Comparison of ENCODE assay signal across 11 cellular contexts in the genomic region with DNA sequence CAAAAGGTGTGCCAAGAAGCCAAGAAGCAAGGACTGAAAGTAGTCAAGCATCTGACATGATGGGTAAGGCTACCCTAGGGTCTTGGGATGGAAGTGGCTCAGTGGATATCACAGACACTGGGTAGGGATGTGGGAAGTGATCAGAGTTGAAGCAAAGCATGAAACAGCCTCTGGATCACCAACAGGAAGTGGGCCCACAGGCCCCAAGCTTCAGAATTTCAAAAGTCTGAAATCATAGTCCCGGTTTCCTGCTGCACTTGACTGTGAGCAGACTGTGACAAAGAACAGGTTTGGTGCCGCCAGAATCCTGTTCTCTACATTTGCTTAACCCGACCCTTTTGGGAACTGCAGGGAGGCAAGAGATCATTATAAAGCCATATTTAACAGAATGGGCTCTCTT. TPM values are rescaled to one million over a fixed set of nuclear protein-coding genes. Genes with fewer than 3 reads are reported as not detected.
DNase-seq lines count a peak whose midpoint lies in the region; ATAC-seq and TF ChIP-seq lines count a peak whose summit lies in the region.
"Had no signal": no experiment of that assay in that cellular context is flagged by ENCODE, and none has a peak within 500 bp of the region (broad histone marks: within the 10 kb centered on the region; RNA-seq: fewer than 3 reads in every experiment).

No MANE protein-coding gene starts in this region.

- H3K9me3 Mint-ChIP-seq in CD4-positive, alpha-beta T cell = peaks cover 3% of the 10 kb centered on the region

- H3K4me3 Mint-ChIP-seq in CD4-positive, alpha-beta T cell = peak overlapping the region; percentile 14

- H3K27me3 Mint-ChIP-seq in CD4-positive, alpha-beta T cell = no peaks in the 10 kb centered on the region

- peaks cover 97% of the 10 kb centered on the region for H3K36me3 Mint-ChIP-seq in CD4-positive, alpha-beta T cell (ENCODE audit: low read depth)

- peak in 4 of 10 experiments; percentile 4 to 12 (median 10) for DNase-seq in CD4-positive, alpha-beta T cell
- peak; percentile 33 to 36 for DNase-seq in activated CD4-positive, alpha-beta T cell treated with anti-CD3 and anti-CD28 coated beads, Interleukin-2, amount 50 U/mL, for 48 hours
- DNase-seq in kidney tubule cell (ENCODE audit: low spot score) (peak; percentile 43), cardiac septum (ENCODE audit: low spot score) (no peak), NCI-H2081 (lab: John Stamatoyannopoulos, UW) (no peak), mesenteric fat pad (ENCODE audit: low spot score) (no peak)
- DNase-seq: mesendoderm, NCI-H526, right cardiac atrium had no signal

- TF ChIP-seq CTCF in CD4-positive, alpha-beta T cell (IDR thresholded peaks at IDR 0.05) = no peak

- ATAC-seq in CD4-positive, alpha-beta T cell (ENCODE audit: poor library complexity) = peak; percentile 70
- peak; percentile 50 for ATAC-seq in GM18907 (IDR thresholded peaks at IDR 0.05; ENCODE audit: unreplicated experiment)
- no peak for ATAC-seq in HG03159 (IDR thresholded peaks at IDR 0.05; ENCODE audit: unreplicated experiment)

- H3K27ac ChIP-seq in CD4-positive, alpha-beta T cell (ENCODE audit: low read depth, low read length) = peak overlapping the region; percentile 27

- POLR2A ChIA-PET in CD4-positive, alpha-beta T cell (lab: Charles Lee) = interaction anchor here (0.7 to 1.2 kb wide), 4 partner anchors 22 to 579 kb away, joined by 3 read pairs; no protein-coding TSS in a partner anchor

- peaks cover 47% of the 10 kb centered on the region for H3K4me1 Mint-ChIP-seq in CD4-positive, alpha-beta T cell (ENCODE audit: low read depth)

- H3K9me3 ChIP-seq in CD4-positive, alpha-beta T cell (ENCODE audit: control insufficient read depth, low read length) = no peaks in the 10 kb centered on the region

- CTCF ChIA-PET in CD4-positive, alpha-beta T cell (lab: Charles Lee) = interaction anchor here (1.3 kb wide), 1 partner anchor 313 kb away, joined by 4 read pairs; no protein-coding TSS in a partner anchor

- H3K27ac Mint-ChIP-seq in CD4-positive, alpha-beta T cell = peak overlapping the region; percentile 80

- intact Hi-C loops in CD4-positive, alpha-beta T cell (cut with DNase I, micrococcal nuclease) = loop anchor here in 1 of 2 experiments (10.0 kb wide), 1 partner anchor 141 kb away; no protein-coding TSS in a partner anchor
- intact Hi-C loops in cardiac septum (cut with DNase I) = no loop called here

- H3K27me3 ChIP-seq in CD4-positive, alpha-beta T cell (ENCODE audit: control insufficient read depth, insufficient read depth, low read length) = no peaks in the 10 kb centered on the region

RNA-seq across cellular contexts. Expression of a gene that starts 57.4 kb away (rescaled TPM):
- total RNA-seq in CD4-positive, alpha-beta T cell = 100 to 1,000 TPM; 242 to 243 TPM
- total RNA-seq in cardiac septum (46.3 TPM), mesenteric fat pad (121 TPM)

Comparison
In these comparisons a context has a peak if more than half of its experiments do, and no peak if none do; other contexts are left out.
1. DNase-seq: peak in activated CD4-positive, alpha-beta T cell treated with anti-CD3 and anti-CD28 coated beads, Interleukin-2, amount 50 U/mL, for 48 hours (2 of 2) and kidney tubule cell (single experiment); none in cardiac septum (single experiment), NCI-H2081 (0 of 2) and mesenteric fat pad (single experiment).